In the genomic region with DNA sequence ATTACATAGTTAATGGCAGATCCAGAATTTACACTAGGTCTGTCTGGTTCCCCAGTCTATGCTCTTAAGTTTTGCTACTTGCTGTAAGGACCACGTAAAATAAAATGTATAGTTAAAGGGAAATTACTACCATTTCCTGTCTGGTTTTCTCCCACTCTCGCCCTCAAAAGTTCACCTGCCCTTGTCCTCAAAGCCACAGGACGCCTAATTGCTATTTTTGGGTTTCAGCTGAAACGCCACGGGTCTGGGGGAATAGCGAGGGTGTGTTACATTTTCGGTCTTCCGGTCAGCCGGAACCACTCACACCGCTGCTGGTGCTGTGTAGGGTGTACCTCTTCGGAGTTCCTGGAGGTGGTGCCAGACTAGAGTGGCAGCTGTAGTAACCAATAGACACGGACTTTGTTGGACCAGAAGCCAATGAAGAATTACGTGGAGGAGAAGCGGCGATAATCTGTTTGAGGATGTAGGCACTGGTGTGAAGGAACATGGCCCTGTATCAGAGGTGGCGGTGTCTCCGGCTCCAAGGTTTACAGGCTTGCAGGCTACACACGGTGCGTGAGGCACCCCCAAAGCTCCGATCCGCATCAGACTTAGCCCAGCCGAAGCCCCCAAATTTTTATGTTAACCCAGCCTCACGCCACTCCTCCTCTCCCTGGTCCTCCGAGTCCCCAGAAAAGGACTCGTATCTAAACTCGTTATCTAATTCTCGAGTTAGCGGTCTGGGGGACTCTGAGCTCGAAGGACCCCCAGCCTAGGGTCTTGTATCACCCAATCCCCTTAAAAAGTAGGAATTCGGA, we compare ENCODE assay signal across 1 cellular context.
A peak's percentile ranks its signal among the peaks of the same experiment; 100 is the strongest.
TF ChIP-seq lines count a peak whose summit lies in the region.

Gene TARS2 (plus strand): TSS at position 454 of the 797 bp plus-strand sequence. CDS start 32 bp downstream, at position 486.

TF ChIP-seq in HepG2, 621 proteins besides CTCF, POLR2A, EP300 and RAD21 (continued from another document and continues in another):
- no peak for TF ChIP-seq EED (CRISPR knock-in tag; IDR thresholded peaks at IDR 0.05)
- 0 out of 2 replicates have a peak, but pooled peaks have one; percentile 37 for TF ChIP-seq ZC3H13 (CRISPR knock-in tag; IDR thresholded peaks at IDR 0.05)
- peak; percentile 100 for TF ChIP-seq PBX2 (CRISPR knock-in tag; IDR thresholded peaks at IDR 0.05)
- 0 out of 2 replicates have a peak, but pooled peaks have one; percentile 44 for TF ChIP-seq RCOR2 (CRISPR knock-in tag; IDR thresholded peaks at IDR 0.05)
- TF ChIP-seq, protein P1, sequence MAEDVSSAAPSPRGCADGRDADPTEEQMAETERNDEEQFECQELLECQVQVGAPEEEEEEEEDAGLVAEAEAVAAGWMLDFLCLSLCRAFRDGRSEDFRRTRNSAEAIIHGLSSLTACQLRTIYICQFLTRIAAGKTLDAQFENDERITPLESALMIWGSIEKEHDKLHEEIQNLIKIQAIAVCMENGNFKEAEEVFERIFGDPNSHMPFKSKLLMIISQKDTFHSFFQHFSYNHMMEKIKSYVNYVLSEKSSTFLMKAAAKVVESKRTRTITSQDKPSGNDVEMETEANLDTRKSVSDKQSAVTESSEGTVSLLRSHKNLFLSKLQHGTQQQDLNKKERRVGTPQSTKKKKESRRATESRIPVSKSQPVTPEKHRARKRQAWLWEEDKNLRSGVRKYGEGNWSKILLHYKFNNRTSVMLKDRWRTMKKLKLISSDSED (CRISPR knock-in tag; IDR thresholded peaks at IDR 0.05) = no peak
- TF ChIP-seq CSRNP2 (CRISPR knock-in tag; conservative IDR thresholded peaks at IDR 0.05; ENCODE audit: low read depth) = no peak
- peak; percentile 71 for TF ChIP-seq TFAP4 (IDR thresholded peaks at IDR 0.05; ENCODE audit: borderline replicate concordance, low read depth)
- no peak for TF ChIP-seq ZNF253 (CRISPR knock-in tag; IDR thresholded peaks at IDR 0.05; ENCODE audit: borderline replicate concordance)
- TF ChIP-seq ZNF224 (CRISPR knock-in tag; IDR thresholded peaks at IDR 0.05) = no peak
- TF ChIP-seq, protein P2, sequence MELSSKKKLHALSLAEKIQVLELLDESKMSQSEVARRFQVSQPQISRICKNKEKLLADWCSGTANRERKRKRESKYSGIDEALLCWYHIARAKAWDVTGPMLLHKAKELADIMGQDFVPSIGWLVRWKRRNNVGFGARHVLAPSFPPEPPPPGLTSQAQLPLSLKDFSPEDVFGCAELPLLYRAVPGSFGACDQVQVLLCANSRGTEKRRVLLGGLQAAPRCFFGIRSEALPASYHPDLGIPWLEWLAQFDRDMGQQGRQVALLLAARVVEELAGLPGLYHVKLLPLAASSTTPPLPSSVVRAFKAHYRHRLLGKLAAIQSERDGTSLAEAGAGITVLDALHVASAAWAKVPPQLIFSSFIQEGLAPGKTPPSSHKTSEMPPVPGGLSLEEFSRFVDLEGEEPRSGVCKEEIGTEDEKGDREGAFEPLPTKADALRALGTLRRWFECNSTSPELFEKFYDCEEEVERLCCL (CRISPR knock-in tag; IDR thresholded peaks at IDR 0.05; ENCODE audit: borderline replicate concordance) = no peak; the same call in 1 of the 2 replicates
- TF ChIP-seq ZMYM4 (CRISPR knock-in tag; IDR thresholded peaks at IDR 0.05) = peak; percentile 91
- no peak for TF ChIP-seq U2AF1 (optimal IDR thresholded peaks at IDR 0.05; ENCODE audit: low read depth, low read length)
- TF ChIP-seq, protein P3, sequence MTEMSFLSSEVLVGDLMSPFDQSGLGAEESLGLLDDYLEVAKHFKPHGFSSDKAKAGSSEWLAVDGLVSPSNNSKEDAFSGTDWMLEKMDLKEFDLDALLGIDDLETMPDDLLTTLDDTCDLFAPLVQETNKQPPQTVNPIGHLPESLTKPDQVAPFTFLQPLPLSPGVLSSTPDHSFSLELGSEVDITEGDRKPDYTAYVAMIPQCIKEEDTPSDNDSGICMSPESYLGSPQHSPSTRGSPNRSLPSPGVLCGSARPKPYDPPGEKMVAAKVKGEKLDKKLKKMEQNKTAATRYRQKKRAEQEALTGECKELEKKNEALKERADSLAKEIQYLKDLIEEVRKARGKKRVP (CRISPR knock-in tag; IDR thresholded peaks at IDR 0.05) = 0 out of 4 replicates have a peak, but pooled peaks of 1 of the 2 experiments have one; percentile 40
- TF ChIP-seq ZNF335 (CRISPR knock-in tag; IDR thresholded peaks at IDR 0.05) = no peak; the same call in 1 of the 2 replicates
- TF ChIP-seq ERF (CRISPR knock-in tag; IDR thresholded peaks at IDR 0.05) = peak; percentile 76
- TF ChIP-seq ZBED4 (CRISPR knock-in tag; IDR thresholded peaks at IDR 0.05; ENCODE audit: borderline replicate concordance) = peak; percentile 51; the same call in 1 of the 2 replicates
- no peak for TF ChIP-seq HOXA9 (CRISPR knock-in tag; IDR thresholded peaks at IDR 0.05; ENCODE audit: borderline replicate concordance)
- TF ChIP-seq MED8 (CRISPR knock-in tag; IDR thresholded peaks at IDR 0.05; ENCODE audit: insufficient replicate concordance) = no peak
- TF ChIP-seq MXD3 (CRISPR knock-in tag; IDR thresholded peaks at IDR 0.05) = peak; percentile 61; the same call in 1 of the 2 replicates
- peak; percentile 92 for TF ChIP-seq CBX5 (CRISPR knock-in tag; IDR thresholded peaks at IDR 0.05; ENCODE audit: borderline replicate concordance)
- TF ChIP-seq ZNF350 (CRISPR knock-in tag; IDR thresholded peaks at IDR 0.05; ENCODE audit: borderline replicate concordance, low read depth) = peak; percentile 79
- TF ChIP-seq RAD51 (IDR thresholded peaks at IDR 0.05; ENCODE audit: borderline replicate concordance) = no peak
- no peak for TF ChIP-seq DNMT1 (CRISPR knock-in tag; IDR thresholded peaks at IDR 0.05)
- peak; percentile 87 for TF ChIP-seq CBFB (CRISPR knock-in tag; IDR thresholded peaks at IDR 0.05)
- 0 out of 2 replicates have a peak, but pooled peaks have one; percentile 53 for TF ChIP-seq MIER3 (CRISPR knock-in tag; IDR thresholded peaks at IDR 0.05; ENCODE audit: borderline replicate concordance)
- no peak for TF ChIP-seq ZNF710 (CRISPR knock-in tag; IDR thresholded peaks at IDR 0.05; ENCODE audit: borderline replicate concordance)
- no peak for TF ChIP-seq PCBP2 (optimal IDR thresholded peaks at IDR 0.05; ENCODE audit: low read depth, low read length, poor library complexity, severe bottlenecking)
- TF ChIP-seq ZNF431 (CRISPR knock-in tag; IDR thresholded peaks at IDR 0.05; ENCODE audit: borderline replicate concordance, low read depth) = 0 out of 2 replicates have a peak, but pooled peaks have one; percentile 43
- TF ChIP-seq SIX4 (CRISPR knock-in tag; IDR thresholded peaks at IDR 0.05) = peak; percentile 53; the same call in 1 of the 2 replicates
- no peak for TF ChIP-seq ZNF432 (CRISPR knock-in tag; IDR thresholded peaks at IDR 0.05; ENCODE audit: borderline replicate concordance)
- 0 out of 2 replicates have a peak, but pooled peaks have one; percentile 50 for TF ChIP-seq ZMAT3 (CRISPR knock-in tag; conservative IDR thresholded peaks at IDR 0.05)
- TF ChIP-seq ZNF598 (CRISPR knock-in tag; IDR thresholded peaks at IDR 0.05; ENCODE audit: borderline replicate concordance) = peak; percentile 47; the same call in 1 of the 2 replicates
- TF ChIP-seq PAX8 (CRISPR knock-in tag; IDR thresholded peaks at IDR 0.05; ENCODE audit: borderline replicate concordance) = no peak
- peak; percentile 84 for TF ChIP-seq ZNF740 (CRISPR knock-in tag; IDR thresholded peaks at IDR 0.05)
- no peak for TF ChIP-seq CENPX (CRISPR knock-in tag; IDR thresholded peaks at IDR 0.05)
- TF ChIP-seq TEAD2 (CRISPR knock-in tag; IDR thresholded peaks at IDR 0.05) = no peak
- no peak for TF ChIP-seq PLRG1 (conservative IDR thresholded peaks at IDR 0.05)
- no peak for TF ChIP-seq HES4 (CRISPR knock-in tag; IDR thresholded peaks at IDR 0.05; ENCODE audit: borderline replicate concordance)
- TF ChIP-seq MEF2D (CRISPR knock-in tag; IDR thresholded peaks at IDR 0.05) = peak; percentile 80
- no peak for TF ChIP-seq ZNF607 (CRISPR knock-in tag; IDR thresholded peaks at IDR 0.05; ENCODE audit: borderline replicate concordance)
- TF ChIP-seq ZNF263 (CRISPR knock-in tag; IDR thresholded peaks at IDR 0.05) = no peak
- peak; percentile 35; the same call in 1 of the 2 replicates for TF ChIP-seq SP5 (CRISPR knock-in tag; IDR thresholded peaks at IDR 0.05; ENCODE audit: borderline replicate concordance, low read depth)
- no peak for TF ChIP-seq ZNF775 (CRISPR knock-in tag; IDR thresholded peaks at IDR 0.05; ENCODE audit: borderline replicate concordance)
- no peak for TF ChIP-seq ZNF766 (CRISPR knock-in tag; IDR thresholded peaks at IDR 0.05; ENCODE audit: borderline replicate concordance)
- TF ChIP-seq YY1 (IDR thresholded peaks at IDR 0.05; ENCODE audit: insufficient read depth, insufficient replicate concordance, low read depth, low read length) = peak; percentile 82
- TF ChIP-seq, protein P4, sequence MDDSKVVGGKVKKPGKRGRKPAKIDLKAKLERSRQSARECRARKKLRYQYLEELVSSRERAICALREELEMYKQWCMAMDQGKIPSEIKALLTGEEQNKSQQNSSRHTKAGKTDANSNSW (CRISPR knock-in tag; IDR thresholded peaks at IDR 0.05; ENCODE audit: borderline replicate concordance) = no peak
- no peak for TF ChIP-seq ZNF383 (CRISPR knock-in tag; IDR thresholded peaks at IDR 0.05; ENCODE audit: borderline replicate concordance)
- peak; percentile 77; the same call in 1 of the 2 replicates for TF ChIP-seq ZSCAN31 (CRISPR knock-in tag; IDR thresholded peaks at IDR 0.05; ENCODE audit: low read depth)
- TF ChIP-seq RXRA (CRISPR knock-in tag; IDR thresholded peaks at IDR 0.05) = peak; percentile 62
- TF ChIP-seq SAP130 (CRISPR knock-in tag; IDR thresholded peaks at IDR 0.05; ENCODE audit: low read depth) = peak; percentile 94
